Comparison of ENCODE assay signal across 19 cellular contexts in the genomic region with DNA sequence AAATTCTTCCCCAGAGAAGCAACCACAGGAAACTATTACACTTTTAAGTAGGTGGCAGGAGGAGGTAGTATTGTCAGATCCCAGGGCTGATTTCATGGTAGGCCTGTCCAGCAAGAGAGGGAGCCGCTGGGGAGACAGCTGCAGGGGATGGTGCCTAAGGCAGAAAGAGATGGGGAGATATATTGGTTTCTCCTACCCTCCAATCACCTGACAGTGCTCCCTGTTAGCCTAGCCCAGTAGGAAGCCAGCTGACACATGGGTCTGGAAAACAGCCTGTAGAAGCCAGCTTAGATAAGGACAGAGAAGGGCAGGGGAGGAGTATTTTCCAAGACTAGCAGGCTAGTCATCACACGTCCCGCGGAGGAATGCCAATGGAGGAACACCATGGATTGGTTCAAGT.
"Had no signal": no experiment of that assay in that cellular context is flagged by ENCODE, and none has a peak within 500 bp of the region (broad histone marks: within the 10 kb centered on the region; RNA-seq: fewer than 3 reads in every experiment).

No MANE protein-coding gene starts in this region.

- H3K27me3 Mint-ChIP-seq: activated naive CD8-positive, alpha-beta T cell treated with anti-CD3 and anti-CD28 coated beads, Interleukin-2, amount 10 ng/mL, durations not matched to agents 7 days and 5 days; central memory CD8-positive, alpha-beta T cell had no signal

- DNase-seq: activated effector memory CD4-positive, alpha-beta T cell treated with anti-CD3 and anti-CD28 coated beads, Interleukin-2, amount 50 U/mL, for 16 hours; activated naive CD8-positive, alpha-beta T cell treated with anti-CD3 and anti-CD28 coated beads, Interleukin-2, amount 10 ng/mL, durations not matched to agents 7 days and 5 days; activated T-cell treated with anti-CD3 and anti-CD28 coated beads, Interleukin-2, amount 50 U/mL, for 4 hours; cortex of kidney; effector memory CD4-positive, alpha-beta T cell; left colon; mammary epithelial cell; mucosa of descending colon; natural killer cell; right cardiac atrium; substantia nigra; transverse colon had no signal

- H3K36me3 ChIP-seq: ascending aorta, transverse colon had no signal

- H3K27ac Mint-ChIP-seq: activated naive CD8-positive, alpha-beta T cell treated with anti-CD3 and anti-CD28 coated beads, Interleukin-2, amount 10 ng/mL, durations not matched to agents 7 days and 5 days; natural killer cell; stimulated activated effector memory CD8-positive, alpha-beta T cell treated with anti-CD3 and anti-CD28 coated beads, Interleukin-12 subunit alpha, Interleukin-12 subunit beta, amount 100 ng/mL, for 72 hours; T-helper 1 cell treated with Interleukin-12 subunit alpha and Interleukin-12 subunit beta and Interleukin-4 antibody, amounts not matched to agents 30 μg/mL and 1 μg/mL, for 36 hours had no signal

- ATAC-seq: activated T-cell treated with anti-CD3 and anti-CD28 coated beads, Interleukin-2, amount 50 U/mL, for 4 hours; gastroesophageal sphincter; left colon; mucosa of descending colon; natural killer cell; stimulated activated effector memory CD8-positive, alpha-beta T cell treated with anti-CD3 and anti-CD28 coated beads, Interleukin-12 subunit alpha, Interleukin-12 subunit beta, amount 100 ng/mL, for 72 hours had no signal

- H3K36me3 Mint-ChIP-seq: activated naive CD8-positive, alpha-beta T cell treated with anti-CD3 and anti-CD28 coated beads, Interleukin-2, amount 10 ng/mL, durations not matched to agents 7 days and 5 days; natural killer cell; stimulated activated effector memory CD8-positive, alpha-beta T cell treated with anti-CD3 and anti-CD28 coated beads, Interleukin-12 subunit alpha, Interleukin-12 subunit beta, amount 100 ng/mL, for 72 hours had no signal

- H3K4me1 Mint-ChIP-seq: activated naive CD8-positive, alpha-beta T cell treated with anti-CD3 and anti-CD28 coated beads, Interleukin-2, amount 10 ng/mL, durations not matched to agents 7 days and 5 days; natural killer cell; stimulated activated effector memory CD8-positive, alpha-beta T cell treated with anti-CD3 and anti-CD28 coated beads, Interleukin-12 subunit alpha, Interleukin-12 subunit beta, amount 100 ng/mL, for 72 hours had no signal

- H3K4me3 ChIP-seq: ascending aorta, gastroesophageal sphincter, hepatocyte, mucosa of descending colon, transverse colon had no signal

- H3K4me3 Mint-ChIP-seq: activated naive CD8-positive, alpha-beta T cell treated with anti-CD3 and anti-CD28 coated beads, Interleukin-2, amount 10 ng/mL, durations not matched to agents 7 days and 5 days; activated T-cell treated with anti-CD3 and anti-CD28 coated beads, Interleukin-2, amount 50 U/mL, for 4 hours; central memory CD8-positive, alpha-beta T cell; natural killer cell; stimulated activated effector memory CD8-positive, alpha-beta T cell treated with anti-CD3 and anti-CD28 coated beads, Interleukin-12 subunit alpha, Interleukin-12 subunit beta, amount 100 ng/mL, for 72 hours; T-helper 1 cell treated with Interleukin-12 subunit alpha and Interleukin-12 subunit beta and Interleukin-4 antibody, amounts not matched to agents 30 μg/mL and 1 μg/mL, for 36 hours had no signal

- H3K9me3 Mint-ChIP-seq: activated naive CD8-positive, alpha-beta T cell treated with anti-CD3 and anti-CD28 coated beads, Interleukin-2, amount 10 ng/mL, durations not matched to agents 7 days and 5 days; activated T-cell treated with anti-CD3 and anti-CD28 coated beads, Interleukin-2, amount 50 U/mL, for 4 hours; central memory CD8-positive, alpha-beta T cell; natural killer cell; stimulated activated effector memory CD8-positive, alpha-beta T cell treated with anti-CD3 and anti-CD28 coated beads, Interleukin-12 subunit alpha, Interleukin-12 subunit beta, amount 100 ng/mL, for 72 hours; T-helper 1 cell treated with Interleukin-12 subunit alpha and Interleukin-12 subunit beta and Interleukin-4 antibody, amounts not matched to agents 30 μg/mL and 1 μg/mL, for 36 hours had no signal

- H3K27ac ChIP-seq: epithelial cell of prostate, gastroesophageal sphincter, hepatocyte, transverse colon had no signal

- H3K27me3 ChIP-seq: ascending aorta, gastroesophageal sphincter, hepatocyte, transverse colon had no signal

- H3K4me1 ChIP-seq: gastroesophageal sphincter had no signal

- H3K9me3 ChIP-seq: ascending aorta, gastroesophageal sphincter, mucosa of descending colon, transverse colon had no signal
